ENCODE assay signal across 20 cellular contexts in the genomic region with DNA sequence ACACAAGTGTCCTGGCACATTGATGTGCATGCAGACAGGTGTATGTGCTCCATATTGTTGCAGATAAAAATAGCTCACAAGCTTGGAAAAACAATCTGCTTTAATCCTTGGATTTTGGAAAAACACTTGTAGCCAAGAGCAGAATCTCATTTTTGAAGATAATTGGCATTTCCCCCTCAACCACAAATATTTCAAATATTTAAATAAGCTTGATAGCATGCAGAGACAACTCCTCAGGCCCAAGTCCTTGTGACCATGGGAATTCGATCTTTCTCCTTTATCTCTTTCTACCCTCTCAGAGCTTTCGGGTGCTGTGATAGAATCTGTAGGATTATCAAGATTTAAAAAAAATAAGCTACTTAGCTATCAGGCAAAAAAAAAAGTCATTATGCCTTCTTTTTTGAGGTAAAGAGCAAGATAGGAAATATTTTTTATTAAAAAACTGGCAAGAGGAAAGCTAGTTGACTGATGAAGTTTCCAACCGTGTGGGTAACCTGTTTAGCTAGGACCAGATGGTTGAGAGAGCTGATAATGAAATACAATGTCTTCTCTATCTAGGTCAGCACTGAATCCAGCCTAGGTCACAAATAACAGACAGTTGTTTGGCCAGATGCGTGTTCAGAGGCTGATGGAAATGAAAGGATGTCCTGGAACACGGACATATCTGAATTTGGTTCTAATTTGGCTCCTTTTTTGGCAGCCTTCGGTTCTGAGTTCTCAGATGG.
DNase-seq lines count a peak whose midpoint lies in the region; ATAC-seq and TF ChIP-seq lines count a peak whose summit lies in the region.
"Had no signal": no experiment of that assay in that cellular context is flagged by ENCODE, and none has a peak within 500 bp of the region (broad histone marks: within the 10 kb centered on the region; RNA-seq: fewer than 3 reads in every experiment).

No MANE protein-coding gene starts in this region.

- no peak for ATAC-seq in HG03439 (IDR thresholded peaks at IDR 0.05; ENCODE audit: unreplicated experiment)
- ATAC-seq: naive thymus-derived CD4-positive, alpha-beta T cell had no signal

- peak; percentile 8 for DNase-seq in DMS 273 (lab: John Stamatoyannopoulos, UW; ENCODE audit: unreplicated experiment)
- DNase-seq in DMS 273 treated with DMSO at 0.1 percent for 48 hours (lab: John Stamatoyannopoulos, UW): no peak
- peak; percentile 47 for DNase-seq in NCI-H226
- DNase-seq in fibroblast of gingiva (ENCODE audit: low read depth): peak; percentile 18
- DNase-seq in retinal pigment epithelial cell (ENCODE audit: low read depth): peak; percentile 81
- no peak for DNase-seq in activated T-cell treated with anti-CD3 and anti-CD28 coated beads, Interleukin-2, amount 50 U/mL, for 48 hours
- DNase-seq in activated CD4-positive, alpha-beta T cell treated with anti-CD3 and anti-CD28 coated beads for 4 hours: no peak
- DNase-seq: activated CD8-positive, alpha-beta memory T cell treated with anti-CD3 and anti-CD28 coated beads, Interleukin-2, amount 50 U/mL, for 48 hours; activated naive CD4-positive, alpha-beta T cell treated with anti-CD3 and anti-CD28 coated beads for 36 hours; CD4-positive, CD25-positive, alpha-beta regulatory T cell; effector CD4-positive, alpha-beta T cell; naive thymus-derived CD4-positive, alpha-beta T cell; NCI-H187; NCI-H510A; posterior cingulate gyrus; stimulated activated CD4-positive, alpha-beta T cell treated with anti-CD3 and anti-CD28 coated beads, Interleukin-12 subunit alpha, Interleukin-12 subunit beta, amount 100 ng/mL, for 4 hours; stimulated activated naive CD4-positive, alpha-beta T cell; T1000; transverse colon had no signal

- no peak overlapping the region for H3K4me3 ChIP-seq in retinal pigment epithelial cell (ENCODE audit: low read length)
- H3K4me3 ChIP-seq: transverse colon had no signal

- no peak for TF ChIP-seq CTCF in retinal pigment epithelial cell (conservative IDR thresholded peaks at IDR 0.05; ENCODE audit: low read depth, low read length)

Comparison
In these comparisons a context has a peak if more than half of its experiments do, and no peak if none do; other contexts are left out.
1. DNase-seq: peak in DMS 273 (single experiment), NCI-H226 (single experiment), fibroblast of gingiva (single experiment) and retinal pigment epithelial cell (single experiment); none in DMS 273 treated with DMSO at 0.1 percent for 48 hours (single experiment), activated T-cell treated with anti-CD3 and anti-CD28 coated beads, Interleukin-2, amount 50 U/mL, for 48 hours (0 of 2) and activated CD4-positive, alpha-beta T cell treated with anti-CD3 and anti-CD28 coated beads for 4 hours (0 of 2).